In the genomic region with DNA sequence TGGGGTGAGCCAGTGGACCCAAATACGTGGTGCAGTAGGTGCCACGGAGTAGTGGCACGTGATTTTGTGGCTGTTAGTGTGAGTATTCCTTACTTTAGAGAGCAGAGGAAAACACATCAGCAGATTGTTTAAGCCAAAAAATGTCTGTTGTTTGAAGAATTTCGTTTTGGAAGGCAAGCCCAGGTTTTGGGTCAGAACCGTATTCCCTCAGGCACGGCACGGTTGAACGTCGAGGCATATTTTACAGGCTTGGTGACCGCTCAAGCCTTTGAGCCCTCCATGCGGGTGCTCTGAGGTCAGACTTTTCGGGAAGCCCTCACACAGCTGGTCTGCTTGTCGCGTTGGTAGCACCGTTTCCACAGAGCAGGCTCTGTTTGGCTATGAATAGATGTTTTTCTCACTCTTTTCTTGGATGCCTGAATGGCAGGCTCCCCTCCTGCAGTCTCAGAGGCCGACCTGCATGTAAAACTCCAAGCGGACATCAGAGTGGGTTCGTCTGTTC, we compare ENCODE assay signal across 1 cellular context.
TF ChIP-seq lines count a peak whose summit lies in the region.

No MANE protein-coding gene starts in this region.

TF ChIP-seq in H1, 55 proteins besides CTCF, POLR2A, EP300 and RAD21:
- no peak for TF ChIP-seq NRF1 (IDR thresholded peaks at IDR 0.05; ENCODE audit: low read depth, low read length)
- peak; percentile 79 for TF ChIP-seq EGR1 (IDR thresholded peaks at IDR 0.05; ENCODE audit: borderline replicate concordance, low read depth, low read length)
